1 cellular context compared by ENCODE assay signal in the genomic region with DNA sequence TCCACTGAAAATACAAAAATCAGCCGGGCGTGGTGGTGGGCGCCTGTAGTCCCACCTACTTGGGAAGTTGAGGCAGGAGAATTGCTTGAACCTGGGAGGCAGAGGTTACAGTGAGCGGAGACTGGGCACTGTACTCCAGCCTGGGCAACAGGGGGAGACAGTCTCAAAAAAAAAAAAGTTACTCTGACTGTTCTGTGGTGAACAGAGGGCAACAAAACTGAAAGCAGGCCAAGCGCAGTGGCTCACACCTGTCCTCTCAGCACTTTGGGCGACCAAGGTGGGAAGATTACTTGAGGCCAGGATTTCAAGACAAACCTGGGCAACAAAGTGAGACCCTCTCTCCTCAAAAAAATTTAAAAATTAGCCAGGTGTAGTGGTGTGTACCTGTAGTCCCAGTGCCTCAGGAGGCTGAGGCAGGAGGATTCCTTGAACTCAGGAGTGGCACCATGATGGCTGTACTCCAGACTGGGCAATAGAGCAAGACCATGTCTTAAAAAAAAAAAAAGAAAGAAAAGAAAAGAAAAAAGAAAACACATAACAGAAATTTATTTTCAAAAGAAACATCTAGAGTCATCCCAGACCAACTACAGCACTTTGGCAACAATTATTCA.
A peak's percentile ranks its signal among the peaks of the same experiment; 100 is the strongest.
TF ChIP-seq lines count a peak whose summit lies in the region.

No MANE protein-coding gene starts in this region.

TF ChIP-seq in HepG2, 621 proteins besides CTCF, POLR2A, EP300 and RAD21 (continued from another document):
- TF ChIP-seq POLR2AphosphoS2 (IDR thresholded peaks at IDR 0.05; ENCODE audit: low read depth, low read length) (no peak), ZKSCAN1 (IDR thresholded peaks at IDR 0.05; ENCODE audit: low read length) (no peak), HDAC2 (CRISPR knock-in tag; IDR thresholded peaks at IDR 0.05) (0 out of 2 replicates have a peak, but pooled peaks have one; percentile 20), NR2F6 (IDR thresholded peaks at IDR 0.05) (no peak), NR2F6 (CRISPR knock-in tag; IDR thresholded peaks at IDR 0.05) (peak; percentile 16; the same call in 1 of the 2 replicates), FOXA3 (CRISPR knock-in tag; IDR thresholded peaks at IDR 0.05) (0 out of 2 replicates have a peak, but pooled peaks have one; percentile 8), HOXA5 (CRISPR knock-in tag; IDR thresholded peaks at IDR 0.05) (0 out of 2 replicates have a peak, but pooled peaks have one; percentile 8), STAG1 (CRISPR knock-in tag; IDR thresholded peaks at IDR 0.05) (peak; percentile 76)
- TF ChIP-seq, protein P1, sequence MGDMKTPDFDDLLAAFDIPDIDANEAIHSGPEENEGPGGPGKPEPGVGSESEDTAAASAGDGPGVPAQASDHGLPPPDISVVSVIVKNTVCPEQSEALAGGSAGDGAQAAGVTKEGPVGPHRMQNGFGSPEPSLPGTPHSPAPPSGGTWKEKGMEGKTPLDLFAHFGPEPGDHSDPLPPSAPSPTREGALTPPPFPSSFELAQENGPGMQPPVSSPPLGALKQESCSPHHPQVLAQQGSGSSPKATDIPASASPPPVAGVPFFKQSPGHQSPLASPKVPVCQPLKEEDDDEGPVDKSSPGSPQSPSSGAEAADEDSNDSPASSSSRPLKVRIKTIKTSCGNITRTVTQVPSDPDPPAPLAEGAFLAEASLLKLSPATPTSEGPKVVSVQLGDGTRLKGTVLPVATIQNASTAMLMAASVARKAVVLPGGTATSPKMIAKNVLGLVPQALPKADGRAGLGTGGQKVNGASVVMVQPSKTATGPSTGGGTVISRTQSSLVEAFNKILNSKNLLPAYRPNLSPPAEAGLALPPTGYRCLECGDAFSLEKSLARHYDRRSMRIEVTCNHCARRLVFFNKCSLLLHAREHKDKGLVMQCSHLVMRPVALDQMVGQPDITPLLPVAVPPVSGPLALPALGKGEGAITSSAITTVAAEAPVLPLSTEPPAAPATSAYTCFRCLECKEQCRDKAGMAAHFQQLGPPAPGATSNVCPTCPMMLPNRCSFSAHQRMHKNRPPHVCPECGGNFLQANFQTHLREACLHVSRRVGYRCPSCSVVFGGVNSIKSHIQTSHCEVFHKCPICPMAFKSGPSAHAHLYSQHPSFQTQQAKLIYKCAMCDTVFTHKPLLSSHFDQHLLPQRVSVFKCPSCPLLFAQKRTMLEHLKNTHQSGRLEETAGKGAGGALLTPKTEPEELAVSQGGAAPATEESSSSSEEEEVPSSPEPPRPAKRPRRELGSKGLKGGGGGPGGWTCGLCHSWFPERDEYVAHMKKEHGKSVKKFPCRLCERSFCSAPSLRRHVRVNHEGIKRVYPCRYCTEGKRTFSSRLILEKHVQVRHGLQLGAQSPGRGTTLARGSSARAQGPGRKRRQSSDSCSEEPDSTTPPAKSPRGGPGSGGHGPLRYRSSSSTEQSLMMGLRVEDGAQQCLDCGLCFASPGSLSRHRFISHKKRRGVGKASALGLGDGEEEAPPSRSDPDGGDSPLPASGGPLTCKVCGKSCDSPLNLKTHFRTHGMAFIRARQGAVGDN (CRISPR knock-in tag; IDR thresholded peaks at IDR 0.05): 0 out of 2 replicates have a peak, but pooled peaks have one; percentile 14
- TF ChIP-seq, protein P2, sequence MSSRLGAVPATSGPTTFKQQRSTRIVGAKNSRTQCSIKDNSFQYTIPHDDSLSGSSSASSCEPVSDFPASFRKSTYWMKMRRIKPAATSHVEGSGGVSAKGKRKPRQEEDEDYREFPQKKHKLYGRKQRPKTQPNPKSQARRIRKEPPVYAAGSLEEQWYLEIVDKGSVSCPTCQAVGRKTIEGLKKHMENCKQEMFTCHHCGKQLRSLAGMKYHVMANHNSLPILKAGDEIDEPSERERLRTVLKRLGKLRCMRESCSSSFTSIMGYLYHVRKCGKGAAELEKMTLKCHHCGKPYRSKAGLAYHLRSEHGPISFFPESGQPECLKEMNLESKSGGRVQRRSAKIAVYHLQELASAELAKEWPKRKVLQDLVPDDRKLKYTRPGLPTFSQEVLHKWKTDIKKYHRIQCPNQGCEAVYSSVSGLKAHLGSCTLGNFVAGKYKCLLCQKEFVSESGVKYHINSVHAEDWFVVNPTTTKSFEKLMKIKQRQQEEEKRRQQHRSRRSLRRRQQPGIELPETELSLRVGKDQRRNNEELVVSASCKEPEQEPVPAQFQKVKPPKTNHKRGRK (CRISPR knock-in tag; IDR thresholded peaks at IDR 0.05): 0 out of 2 replicates have a peak, but pooled peaks have one; percentile 24
